Comparison of ENCODE assay signal across 2 cellular contexts in genomic region chr2:124824441-124824840, GRCh38.
"Had no signal": no experiment of that assay in that cellular context is flagged by ENCODE, and none has a peak within 500 bp of the region (broad histone marks: within the 10 kb centered on the region; RNA-seq: fewer than 3 reads in every experiment).

No MANE protein-coding gene starts in this region.

- DNase-seq: GDM1, GF-D8 had no signal
